9 cellular contexts compared by ENCODE assay signal in genomic region chrX:71195959-71196727, GRCh38. TPM values are rescaled to one million over a fixed set of nuclear protein-coding genes. Genes with fewer than 3 reads are reported as not detected.
DNase-seq lines count a peak whose midpoint lies in the region; ATAC-seq and TF ChIP-seq lines count a peak whose summit lies in the region.
"Had no signal": no experiment of that assay in that cellular context is flagged by ENCODE, and none has a peak within 500 bp of the region (broad histone marks: within the 10 kb centered on the region; RNA-seq: fewer than 3 reads in every experiment).

No MANE protein-coding gene starts in this region.

- TF ChIP-seq POLR2A in stomach (IDR thresholded peaks at IDR 0.05), result no peak

- peak overlapping the region in 1 of 4 donors; percentile 29 for H3K4me3 ChIP-seq in stomach

- peaks cover 16% of the 10 kb centered on the region for H3K36me3 Mint-ChIP-seq in activated naive CD4-positive, alpha-beta T cell treated with anti-CD3 and anti-CD28 coated beads, Interleukin-2, amount 10 ng/mL, durations not matched to agents 7 days and 5 days
- H3K36me3 Mint-ChIP-seq in activated CD8-positive, alpha-beta T cell treated with anti-CD3 and anti-CD28 coated beads, Interleukin-2, amount 10 ng/mL, durations not matched to agents 7 days and 5 days (ENCODE audit: low read depth), result peaks cover 15% of the 10 kb centered on the region

- H3K4me1 Mint-ChIP-seq in activated naive CD4-positive, alpha-beta T cell treated with anti-CD3 and anti-CD28 coated beads, Interleukin-2, amount 10 ng/mL, durations not matched to agents 7 days and 5 days, result peaks cover 35% of the 10 kb centered on the region
- H3K4me1 Mint-ChIP-seq in activated CD8-positive, alpha-beta T cell treated with anti-CD3 and anti-CD28 coated beads, Interleukin-2, amount 10 ng/mL, durations not matched to agents 7 days and 5 days (ENCODE audit: low read depth), result peaks cover 21% of the 10 kb centered on the region

- DNase-seq in activated naive CD4-positive, alpha-beta T cell treated with anti-CD3 and anti-CD28 coated beads, Interleukin-2, amount 10 ng/mL, durations not matched to agents 7 days and 5 days, result no peak
- DNase-seq in activated naive CD4-positive, alpha-beta T cell treated with anti-CD3 and anti-CD28 coated beads, Interleukin-2, amount 50 U/mL, for 16 hours, result no peak
- DNase-seq in activated CD8-positive, alpha-beta T cell treated with anti-CD3 and anti-CD28 coated beads, Interleukin-2, amount 10 ng/mL, durations not matched to agents 7 days and 5 days, result peak; percentile 27
- peak; percentile 17 for DNase-seq in stimulated activated naive CD8-positive, alpha-beta T cell treated with anti-CD3 and anti-CD28 coated beads, Interleukin-15, Interleukin-2, amounts not matched to agents 100 U/mL and 50 U/mL, for 24 hours
- DNase-seq in HUDEP-2 (lab: John Stamatoyannopoulos, UW; ENCODE audit: unreplicated experiment in 76 of 76) (no peak), NCI-H128 (lab: John Stamatoyannopoulos, UW; ENCODE audit: unreplicated experiment) (no peak), stomach (no peak)

- POLR2A ChIA-PET in activated CD8-positive, alpha-beta T cell treated with anti-CD3 and anti-CD28 coated beads, Interleukin-2, amount 10 ng/mL, durations not matched to agents 7 days and 5 days (lab: Charles Lee), result interaction anchor here (1.0 to 3.5 kb wide), 6 partner anchors 14 to 170 kb away, joined by 3 to 22 read pairs (median 5); partner anchors contain the start of genes IL2RG, NONO, TAF1 and ZMYM3

- no peaks in the 10 kb centered on the region for H3K9me3 ChIP-seq in stomach

- H3K27ac ChIP-seq in stomach, result no peak overlapping the region

- H3K4me1 ChIP-seq in stomach, result no peaks in the 10 kb centered on the region

- no peak for TF ChIP-seq EP300 in stomach (IDR thresholded peaks at IDR 0.05)

- no peaks in the 10 kb centered on the region for H3K36me3 ChIP-seq in stomach

- TF ChIP-seq CTCF in stomach (IDR thresholded peaks at IDR 0.05), result no peak

- no peaks in the 10 kb centered on the region for H3K27me3 ChIP-seq in stomach

- H3K27ac Mint-ChIP-seq in activated naive CD4-positive, alpha-beta T cell treated with anti-CD3 and anti-CD28 coated beads, Interleukin-2, amount 10 ng/mL, durations not matched to agents 7 days and 5 days, result peak overlapping the region; percentile 91
- H3K27ac Mint-ChIP-seq in activated CD8-positive, alpha-beta T cell treated with anti-CD3 and anti-CD28 coated beads, Interleukin-2, amount 10 ng/mL, durations not matched to agents 7 days and 5 days, result peak overlapping the region; percentile 92

- peak overlapping the region; percentile 80 for H3K4me3 Mint-ChIP-seq in activated naive CD4-positive, alpha-beta T cell treated with anti-CD3 and anti-CD28 coated beads, Interleukin-2, amount 10 ng/mL, durations not matched to agents 7 days and 5 days
- peak overlapping the region; percentile 82 for H3K4me3 Mint-ChIP-seq in activated CD8-positive, alpha-beta T cell treated with anti-CD3 and anti-CD28 coated beads, Interleukin-2, amount 10 ng/mL, durations not matched to agents 7 days and 5 days

- WGBS in stomach, 5 donors, result 57 to 72% (median 63%) methylated on average over 5 of the region's 5 CpGs

- peak; percentile 42 for ATAC-seq in HG02885 (IDR thresholded peaks at IDR 0.05; ENCODE audit: poor library complexity, unreplicated experiment)
- peak; percentile 82 for ATAC-seq in activated CD8-positive, alpha-beta T cell treated with anti-CD3 and anti-CD28 coated beads, Interleukin-2, amount 10 ng/mL, durations not matched to agents 7 days and 5 days
- ATAC-seq in stimulated activated naive CD8-positive, alpha-beta T cell treated with anti-CD3 and anti-CD28 coated beads, Interleukin-15, Interleukin-2, amounts not matched to agents 100 U/mL and 50 U/mL, for 24 hours, result peak; percentile 71

- no peaks in the 10 kb centered on the region for H3K9me3 Mint-ChIP-seq in activated naive CD4-positive, alpha-beta T cell treated with anti-CD3 and anti-CD28 coated beads, Interleukin-2, amount 10 ng/mL, durations not matched to agents 7 days and 5 days
- H3K9me3 Mint-ChIP-seq in activated CD8-positive, alpha-beta T cell treated with anti-CD3 and anti-CD28 coated beads, Interleukin-2, amount 10 ng/mL, durations not matched to agents 7 days and 5 days (ENCODE audit: insufficient read depth), result no peaks in the 10 kb centered on the region

- CTCF ChIA-PET in activated naive CD4-positive, alpha-beta T cell treated with anti-CD3 and anti-CD28 coated beads, Interleukin-2, amount 10 ng/mL, durations not matched to agents 7 days and 5 days (lab: Charles Lee), result no interaction called here
- CTCF ChIA-PET in activated CD8-positive, alpha-beta T cell treated with anti-CD3 and anti-CD28 coated beads, Interleukin-2, amount 10 ng/mL, durations not matched to agents 7 days and 5 days (lab: Charles Lee), result interaction anchor here (0.9 to 3.2 kb wide), 4 partner anchors 15 to 226 kb away, joined by 3 to 34 read pairs (median 6); partner anchors contain the start of genes NONO and ZMYM3

- no peaks in the 10 kb centered on the region for H3K27me3 Mint-ChIP-seq in activated naive CD4-positive, alpha-beta T cell treated with anti-CD3 and anti-CD28 coated beads, Interleukin-2, amount 10 ng/mL, durations not matched to agents 7 days and 5 days
- H3K27me3 Mint-ChIP-seq in activated CD8-positive, alpha-beta T cell treated with anti-CD3 and anti-CD28 coated beads, Interleukin-2, amount 10 ng/mL, durations not matched to agents 7 days and 5 days (ENCODE audit: low read depth), result no peaks in the 10 kb centered on the region

- intact Hi-C loops in stomach (cut with DNase I; ENCODE audit: low total_unique reads), result no loop called here

RNA-seq across cellular contexts. Expression of gene GJB1, which starts 26.9 kb away (rescaled TPM):
- total RNA-seq in activated CD8-positive, alpha-beta T cell treated with anti-CD3 and anti-CD28 coated beads, Interleukin-2, amount 10 ng/mL, durations not matched to agents 7 days and 5 days, result not detected
- 10 to 100 TPM in 1 of 5 donors, 1 to 10 TPM in 2, not detected in 2; 6.6 to 39.7 (median 8.1) TPM for total RNA-seq in stomach
- 10 to 100 TPM in 1 of 3 donors, 1 to 10 TPM in 2; 6.6 to 18.4 (median 7.3) TPM for polyA plus RNA-seq in stomach
- polyA plus RNA-seq: neural cell had no signal

RNA-seq across cellular contexts. Expression of gene NLGN3, which starts 51.5 kb away (rescaled TPM):
- total RNA-seq in activated CD8-positive, alpha-beta T cell treated with anti-CD3 and anti-CD28 coated beads, Interleukin-2, amount 10 ng/mL, durations not matched to agents 7 days and 5 days, result under 1 TPM; 0.74 to 0.83 TPM
- total RNA-seq in stomach, result 10 to 100 TPM in 1 of 5 donors, 1 to 10 TPM in 1, under 1 TPM in 1, not detected in 2; 0.92 to 10.7 (median 1.0) TPM
- under 1 TPM; 0.12 to 0.50 (median 0.31) TPM for polyA plus RNA-seq in stomach

RNA-seq across cellular contexts. Expression of gene ZMYM3, which starts 57.8 kb away (rescaled TPM):
- 10 to 100 TPM; 31.9 to 33.4 TPM for total RNA-seq in activated CD8-positive, alpha-beta T cell treated with anti-CD3 and anti-CD28 coated beads, Interleukin-2, amount 10 ng/mL, durations not matched to agents 7 days and 5 days
- 10 to 100 TPM in 4 of 5 donors, 1 to 10 TPM in 1; 4.9 to 53.6 (median 15.2) TPM for total RNA-seq in stomach
- 1 to 10 TPM; 2.9 to 7.4 (median 4.2) TPM for polyA plus RNA-seq in stomach

Comparison
In these comparisons a context has a peak if more than half of its experiments do, and no peak if none do; other contexts are left out.
1. DNase-seq: peak in activated CD8-positive, alpha-beta T cell treated with anti-CD3 and anti-CD28 coated beads, Interleukin-2, amount 10 ng/mL, durations not matched to agents 7 days and 5 days (single experiment) and stimulated activated naive CD8-positive, alpha-beta T cell treated with anti-CD3 and anti-CD28 coated beads, Interleukin-15, Interleukin-2, amounts not matched to agents 100 U/mL and 50 U/mL, for 24 hours (single experiment); none in activated naive CD4-positive, alpha-beta T cell treated with anti-CD3 and anti-CD28 coated beads, Interleukin-2, amount 10 ng/mL, durations not matched to agents 7 days and 5 days (single experiment), activated naive CD4-positive, alpha-beta T cell treated with anti-CD3 and anti-CD28 coated beads, Interleukin-2, amount 50 U/mL, for 16 hours (single experiment), HUDEP-2 (0 of 76), NCI-H128 (single experiment) and stomach (single experiment).
2. Peak in every context shown above with its lines, with median percentiles within 50 percentile points of each other: ATAC-seq.